Comparison of ENCODE assay signal across 20 cellular contexts in genomic region chr11:46216765-46217089, GRCh38.
DNase-seq lines count a peak whose midpoint lies in the region; ATAC-seq, FAIRE-seq and TF ChIP-seq lines count a peak whose summit lies in the region.
"Had no signal": no experiment of that assay in that cellular context is flagged by ENCODE, and none has a peak within 500 bp of the region (broad histone marks: within the 10 kb centered on the region; RNA-seq: fewer than 3 reads in every experiment).

No MANE protein-coding gene starts in this region.

- FAIRE-seq in GM12892 (lab: Jason Lieb, UNC): no peak
- FAIRE-seq: GM12878, HTR-8/SVneo had no signal

- peaks cover 45% of the 10 kb centered on the region for H3K27me3 ChIP-seq in left ventricle myocardium inferior (ENCODE audit: low read depth)
- H3K27me3 ChIP-seq in duodenal mucosa (ENCODE audit: control insufficient read depth in 1 of 2, insufficient read depth in 2 of 2, low read length in 2 of 2): no peaks in the 10 kb centered on the region
- no peaks in the 10 kb centered on the region for H3K27me3 ChIP-seq in mucosa of rectum (ENCODE audit: control insufficient read depth in 2 of 2, insufficient read depth in 2 of 2, low read length in 2 of 2)
- H3K27me3 ChIP-seq in upper lobe of right lung: no peaks in the 10 kb centered on the region
- H3K27me3 ChIP-seq in vagina: no peaks in the 10 kb centered on the region
- H3K27me3 ChIP-seq: BLaER1 had no signal

- ATAC-seq in left ventricle myocardium superior (no peak), upper lobe of right lung (no peak)
- ATAC-seq: CD8-positive, alpha-beta T cell had no signal

- H3K27ac ChIP-seq in left ventricle myocardium inferior (replicated peaks) (no peak overlapping the region), duodenal mucosa (ENCODE audit: low read depth, low read length) (no peak overlapping the region), mucosa of rectum (ENCODE audit: low read depth in 2 of 2, low read length in 2 of 2) (no peak overlapping the region), upper lobe of right lung (no peak overlapping the region), vagina (no peak overlapping the region)
- H3K27ac ChIP-seq: BLaER1 had no signal

- intact Hi-C loops in left ventricle myocardium inferior (cut with micrococcal nuclease) (no loop called here), left ventricle myocardium superior (cut with micrococcal nuclease) (no loop called here), upper lobe of right lung (cut with DNase I) (no loop called here), vagina (cut with DNase I) (no loop called here)

- DNase-seq in left ventricle myocardium inferior: no peak
- DNase-seq in left ventricle myocardium superior: no peak
- no peak for DNase-seq in upper lobe of right lung
- no peak for DNase-seq in vagina (ENCODE audit: extremely low spot score in 2 of 2)
- no peak for DNase-seq in activated CD4-positive, alpha-beta T cell treated with anti-CD3 and anti-CD28 coated beads for 48 hours
- DNase-seq in GM12892 (ENCODE audit: insufficient read length): no peak
- DNase-seq: 8988T; CD8-positive, alpha-beta T cell; GDM1; HCEC 1CT; NCI-H1048; NCI-H1436 treated with DMSO at 0.1 percent for 48 hours; NCI-H2081 treated with DMSO at 0.1 percent for 48 hours; NCI-H524; SHP77 had no signal

- no peak for TF ChIP-seq POLR2A in vagina (IDR thresholded peaks at IDR 0.05)
- TF ChIP-seq POLR2A in GM12892 (IDR thresholded peaks at IDR 0.05; ENCODE audit: low read depth, low read length): no peak

- H3K4me3 ChIP-seq in left ventricle myocardium inferior: peak overlapping the region; percentile 41
- peak overlapping the region; percentile 28 to 53 for H3K4me3 ChIP-seq in duodenal mucosa (ENCODE audit: low read depth in 1 of 2, low read length in 2 of 2)
- peak overlapping the region; percentile 38 to 73 for H3K4me3 ChIP-seq in mucosa of rectum (ENCODE audit: low read length in 2 of 2)
- H3K4me3 ChIP-seq in upper lobe of right lung: peak overlapping the region; percentile 41
- H3K4me3 ChIP-seq in vagina: no peak overlapping the region
- H3K4me3 ChIP-seq: BLaER1 had no signal

- H3K36me3 ChIP-seq in left ventricle myocardium inferior (no peaks in the 10 kb centered on the region), duodenal mucosa (ENCODE audit: control insufficient read depth in 1 of 2, insufficient read depth in 2 of 2, low read length in 2 of 2) (no peaks in the 10 kb centered on the region), mucosa of rectum (ENCODE audit: control insufficient read depth in 2 of 2, insufficient read depth in 2 of 2, low read length in 2 of 2) (no peaks in the 10 kb centered on the region), upper lobe of right lung (no peaks in the 10 kb centered on the region), vagina (no peaks in the 10 kb centered on the region)
- H3K36me3 ChIP-seq: BLaER1 had no signal

- H3K9me3 ChIP-seq in left ventricle myocardium inferior (replicated peaks) (no peaks in the 10 kb centered on the region), duodenal mucosa (ENCODE audit: control insufficient read depth in 1 of 2, low read length in 2 of 2) (no peaks in the 10 kb centered on the region), mucosa of rectum (ENCODE audit: control insufficient read depth in 2 of 2, low read length in 2 of 2) (no peaks in the 10 kb centered on the region), upper lobe of right lung (no peaks in the 10 kb centered on the region), vagina (no peaks in the 10 kb centered on the region)
- H3K9me3 ChIP-seq: BLaER1 had no signal

- TF ChIP-seq CTCF in left ventricle myocardium inferior (IDR thresholded peaks at IDR 0.05; ENCODE audit: borderline replicate concordance) (no peak), upper lobe of right lung (IDR thresholded peaks at IDR 0.05) (no peak), vagina (IDR thresholded peaks at IDR 0.05) (no peak)

- H3K9ac ChIP-seq in duodenal mucosa (ENCODE audit: low read depth in 1 of 2, low read length in 2 of 2) (peak overlapping the region in 1 of 2 donors; percentile 40), mucosa of rectum (ENCODE audit: low read depth in 1 of 2, low read length in 2 of 2) (peak overlapping the region in 1 of 2 donors; percentile 60)
- H3K9ac ChIP-seq: BLaER1 had no signal

- no peaks in the 10 kb centered on the region for H3K4me1 ChIP-seq in left ventricle myocardium inferior
- H3K4me1 ChIP-seq in duodenal mucosa (ENCODE audit: control insufficient read depth in 1 of 2, insufficient read depth in 2 of 2, low read length in 2 of 2): peaks cover 0 to 5% of the 10 kb centered on the region in 2 donors
- peaks cover 0 to 2% of the 10 kb centered on the region in 2 donors for H3K4me1 ChIP-seq in mucosa of rectum (ENCODE audit: control insufficient read depth in 2 of 2, insufficient read depth in 2 of 2, low read length in 2 of 2)
- H3K4me1 ChIP-seq in upper lobe of right lung: no peaks in the 10 kb centered on the region
- H3K4me1 ChIP-seq in vagina: no peaks in the 10 kb centered on the region

Comparison
In these comparisons a context has a peak if more than half of its experiments do, and no peak if none do; other contexts are left out.
1. H3K4me3 ChIP-seq: peak in left ventricle myocardium inferior (single experiment), duodenal mucosa (2 of 2), mucosa of rectum (2 of 2) and upper lobe of right lung (single experiment); none in vagina (0 of 2).